In the genomic region with DNA sequence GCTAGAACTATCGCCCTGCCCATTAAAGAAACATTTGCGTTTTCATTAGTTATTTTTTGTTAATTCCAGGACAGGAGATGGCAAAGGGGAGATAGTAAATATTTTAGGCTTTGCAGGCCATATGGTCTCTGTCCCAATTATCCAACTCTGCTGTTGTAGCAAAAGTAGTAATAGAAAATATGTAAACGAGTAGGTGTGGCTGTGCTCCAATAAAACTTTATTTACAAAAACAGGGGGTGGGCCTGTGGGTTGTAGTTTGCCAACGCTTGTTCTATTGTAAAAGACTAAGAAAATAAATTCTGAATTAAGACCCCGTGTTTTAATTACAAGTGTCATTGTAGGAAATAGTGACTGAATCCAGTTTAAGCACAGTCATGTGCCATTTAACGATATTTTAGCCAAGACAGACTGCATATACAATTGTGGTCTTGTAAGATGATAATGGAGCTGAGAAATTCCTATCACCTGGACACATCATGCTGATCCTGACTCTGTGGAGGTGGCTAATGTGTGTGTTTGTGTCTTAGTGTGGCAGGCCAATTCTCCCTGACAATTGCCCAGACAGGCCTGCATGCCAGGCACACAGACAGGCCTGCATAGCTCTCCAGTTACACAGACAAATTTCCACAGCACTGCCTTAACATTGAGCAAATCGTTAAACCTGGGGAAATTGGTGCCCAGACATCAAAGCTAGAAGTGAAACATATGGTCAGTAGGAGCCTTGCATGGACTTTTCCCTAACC, we compare ENCODE assay signal across 30 cellular contexts.
"Had no signal": no experiment of that assay in that cellular context is flagged by ENCODE, and none has a peak within 500 bp of the region (broad histone marks: within the 10 kb centered on the region; RNA-seq: fewer than 3 reads in every experiment).

No MANE protein-coding gene starts in this region.

- H3K36me3 Mint-ChIP-seq: activated naive CD8-positive, alpha-beta T cell; brain; T-cell had no signal

- H3K4me3 ChIP-seq: SK-N-MC had no signal

- H3K4me3 Mint-ChIP-seq: activated B cell treated with CpG ODN at 0.5 μM for 24 hours; activated CD4-positive, alpha-beta T cell treated with anti-CD3 and anti-CD28 coated beads, Interleukin-2, amount 10 ng/mL, durations not matched to agents 24 days and 14 days; activated naive CD4-positive, alpha-beta T cell treated with anti-CD3 and anti-CD28 coated beads for 36 hours; activated naive CD8-positive, alpha-beta T cell; activated T-cell treated with anti-CD3 and anti-CD28 coated beads, Interleukin-2, amount 50 U/mL, for 4 hours; brain; T-cell had no signal

- FAIRE-seq: astrocyte, TTC549 had no signal

- H3K27me3 Mint-ChIP-seq: brain had no signal

- DNase-seq: activated B cell treated with CpG ODN at 0.5 μM for 24 hours; activated CD4-positive, alpha-beta T cell treated with anti-CD3 and anti-CD28 coated beads for 1 hour; activated CD4-positive, alpha-beta T cell treated with anti-CD3 and anti-CD28 coated beads, Interleukin-2, amount 10 ng/mL, durations not matched to agents 24 days and 14 days; activated CD4-positive, alpha-beta T cell treated with anti-CD3 and anti-CD28 coated beads, Interleukin-2, amount 50 U/mL, for 48 hours; activated gamma-delta T cell; activated naive CD4-positive, alpha-beta T cell treated with anti-CD3 and anti-CD28 coated beads for 36 hours; activated T-cell treated with anti-CD3 and anti-CD28 coated beads, Interleukin-2, amount 50 U/mL, for 4 hours; amygdala; cerebellar nuclear complex; Kasumi-1; NCI-H1092; NCI-H1417; NCI-H1930; NCI-H2171; NCI-H2227 treated with DMSO at 0.1 percent for 48 hours; NCI-H446 treated with DMSO at 0.1 percent for 48 hours; NCI-H526; NCI-H82; OCI-M1; RPMI8226; T-cell; T-helper 2 cell; T1000 had no signal

- ATAC-seq: activated T-cell treated with anti-CD3 and anti-CD28 coated beads, Interleukin-2, amount 50 U/mL, for 4 hours; Panc1; Right ventricle myocardium inferior; T-cell had no signal

- H3K27ac ChIP-seq: SK-N-MC had no signal

- H3K9me3 Mint-ChIP-seq: activated B cell treated with CpG ODN at 0.5 μM for 24 hours; activated CD4-positive, alpha-beta T cell treated with anti-CD3 and anti-CD28 coated beads, Interleukin-2, amount 10 ng/mL, durations not matched to agents 24 days and 14 days; activated naive CD4-positive, alpha-beta T cell treated with anti-CD3 and anti-CD28 coated beads for 36 hours; activated T-cell treated with anti-CD3 and anti-CD28 coated beads, Interleukin-2, amount 50 U/mL, for 4 hours had no signal

- H3K27ac Mint-ChIP-seq: activated B cell treated with CpG ODN at 0.5 μM for 24 hours; activated CD4-positive, alpha-beta T cell treated with anti-CD3 and anti-CD28 coated beads, Interleukin-2, amount 10 ng/mL, durations not matched to agents 24 days and 14 days; activated naive CD4-positive, alpha-beta T cell treated with anti-CD3 and anti-CD28 coated beads for 36 hours; activated naive CD8-positive, alpha-beta T cell; brain; T-cell had no signal

- H3K4me1 Mint-ChIP-seq: activated B cell treated with CpG ODN at 0.5 μM for 24 hours; activated CD4-positive, alpha-beta T cell treated with anti-CD3 and anti-CD28 coated beads, Interleukin-2, amount 10 ng/mL, durations not matched to agents 24 days and 14 days; T-cell had no signal
